8 cellular contexts compared by ENCODE assay signal in the genomic region with DNA sequence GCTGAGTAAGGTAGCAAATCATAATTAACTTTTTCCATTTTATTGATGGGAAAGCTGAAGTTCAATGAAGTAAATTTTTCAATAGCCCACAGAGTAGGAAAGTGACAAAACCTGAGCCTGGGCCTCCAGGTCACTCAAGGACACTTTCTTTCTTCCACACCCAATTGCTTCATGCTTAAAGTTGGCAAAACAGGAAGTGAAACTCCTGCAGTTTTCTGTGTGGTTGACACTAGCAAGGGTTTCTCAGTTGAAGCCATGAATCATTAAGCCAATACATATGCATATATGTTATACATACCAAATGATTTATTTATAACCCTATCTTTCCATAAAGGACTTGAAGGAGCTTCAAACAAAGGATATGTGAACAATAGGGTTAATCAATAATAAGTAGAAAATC. TPM values are rescaled to one million over a fixed set of nuclear protein-coding genes. Genes with fewer than 3 reads are reported as not detected.
DNase-seq lines count a peak whose midpoint lies in the region; ATAC-seq, FAIRE-seq and TF ChIP-seq lines count a peak whose summit lies in the region.

No MANE protein-coding gene starts in this region.

- peak; percentile 72 for FAIRE-seq in GM12891 (lab: Jason Lieb, UNC)

- TF ChIP-seq CTCF in epithelial cell of esophagus (IDR thresholded peaks at IDR 0.05; ENCODE audit: insufficient read depth, low read depth, low read length, missing control alignments): no peak
- no peak for TF ChIP-seq CTCF in omental fat pad (IDR thresholded peaks at IDR 0.05)

- no peak overlapping the region for H3K4me3 ChIP-seq in epithelial cell of esophagus (ENCODE audit: low read length)

- ATAC-seq in GM21529 (IDR thresholded peaks at IDR 0.05; ENCODE audit: unreplicated experiment) (peak; percentile 99), SK-N-SH treated with all-trans-retinoic acid at 6 μM for 48 hours (no peak), omental fat pad (ENCODE audit: low FRiP score) (no peak)

- DNase-seq in GM12891 (ENCODE audit: insufficient read length, low spot score): no peak
- peak; percentile 65 for DNase-seq in HT1080 (ENCODE audit: low read depth)
- peak; percentile 30 for DNase-seq in epithelial cell of esophagus (ENCODE audit: low read depth)
- DNase-seq in stimulated activated CD8-positive, alpha-beta memory T cell treated with anti-CD3 and anti-CD28 coated beads, Interleukin-4, amount 100 ng/mL, for 48 hours: no peak
- no peak for DNase-seq in omental fat pad (ENCODE audit: low spot score)
- no peak for DNase-seq in NCI-H524 (lab: John Stamatoyannopoulos, UW)

- no peak for TF ChIP-seq POLR2A in GM12891 (IDR thresholded peaks at IDR 0.05; ENCODE audit: low read depth, low read length)

TF ChIP-seq in GM12891, 5 proteins besides CTCF, POLR2A, EP300 and RAD21:
- no peak for TF ChIP-seq PAX5 (IDR thresholded peaks at IDR 0.05; ENCODE audit: insufficient read depth, low read length, severe bottlenecking)
- TF ChIP-seq TAF1 (IDR thresholded peaks at IDR 0.05; ENCODE audit: low read depth, low read length): no peak
- TF ChIP-seq POLR2AphosphoS5 (IDR thresholded peaks at IDR 0.05; ENCODE audit: low read depth, low read length): no peak
- peak; percentile 99 for TF ChIP-seq SPI1 (IDR thresholded peaks at IDR 0.05; ENCODE audit: low read depth, low read length)
- TF ChIP-seq POU2F2 (IDR thresholded peaks at IDR 0.05; ENCODE audit: low read depth, low read length): peak; percentile 66

TF ChIP-seq in SK-N-SH treated with all-trans-retinoic acid at 6 μM for 48 hours, 23 proteins besides CTCF, POLR2A, EP300 and RAD21:
- TF ChIP-seq ZFP30 (CRISPR knock-in tag; IDR thresholded peaks at IDR 0.05): no peak

RNA-seq across cellular contexts. Expression of a gene that starts 13.9 kb away (rescaled TPM):
- not detected for polyA plus RNA-seq in GM12891 (2012; ENCODE audit: low read depth, missing spikeins)
- 15.5 and 16.4 TPM in 2 replicates for total RNA-seq in HT1080 (2014; rRNA removed; shearing (Covaris generic))
- 11.7 and 12.9 TPM in 2 replicates for polyA plus RNA-seq in HT1080 (2015; cell fraction: cytosol; rRNA removed)
- polyA plus RNA-seq in HT1080 (2015; cell fraction: nucleus; rRNA removed): 13.9 and 15.7 TPM in 2 replicates
- 100 to 1,000 TPM in 3 of 4 donors, 10 to 100 TPM in 1; 89.1 to 129 (median 107) TPM for total RNA-seq in omental fat pad

Comparison
In these comparisons a context has a peak if more than half of its experiments do, and no peak if none do; other contexts are left out.
1. DNase-seq: peak in HT1080 (single experiment) and epithelial cell of esophagus (single experiment); none in GM12891 (single experiment), stimulated activated CD8-positive, alpha-beta memory T cell treated with anti-CD3 and anti-CD28 coated beads, Interleukin-4, amount 100 ng/mL, for 48 hours (single experiment), omental fat pad (single experiment) and NCI-H524 (0 of 2).